ENCODE assay signal across 22 cellular contexts in the genomic region with DNA sequence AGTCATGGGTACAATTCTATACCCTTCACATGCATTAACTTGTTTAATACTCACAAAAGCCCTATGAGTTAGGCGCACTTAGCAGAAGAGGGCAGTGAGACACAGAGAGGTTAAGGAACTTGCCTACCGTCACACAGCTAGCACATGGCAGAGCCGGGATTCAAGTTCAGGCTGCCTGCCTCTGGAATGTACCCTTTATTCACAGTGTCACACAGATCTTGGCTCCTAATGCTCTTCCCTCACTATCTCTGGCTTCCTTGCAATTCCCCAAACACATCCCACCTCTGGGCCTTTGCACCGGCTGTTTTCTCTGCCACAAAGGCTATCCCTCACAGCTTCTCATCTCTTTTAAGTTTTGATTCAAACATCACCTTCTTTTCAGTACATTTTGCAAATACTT. TPM values are rescaled to one million over a fixed set of nuclear protein-coding genes. Genes with fewer than 3 reads are reported as not detected.
A peak's percentile ranks its signal among the peaks of the same experiment; 100 is the strongest.
DNase-seq lines count a peak whose midpoint lies in the region; ATAC-seq, FAIRE-seq and TF ChIP-seq lines count a peak whose summit lies in the region.
"Had no signal": no experiment of that assay in that cellular context is flagged by ENCODE, and none has a peak within 500 bp of the region (broad histone marks: within the 10 kb centered on the region; RNA-seq: fewer than 3 reads in every experiment).

No MANE protein-coding gene starts in this region.

- no peak overlapping the region for H2AFZ ChIP-seq in HepG2 (ENCODE audit: low read length)

- H3K4me1 ChIP-seq in HepG2 (ENCODE audit: insufficient read depth, low read length) (no peaks in the 10 kb centered on the region), right lobe of liver (no peaks in the 10 kb centered on the region), HEK293 (ENCODE audit: control insufficient read depth, insufficient read depth, low read length) (no peaks in the 10 kb centered on the region)
- H3K4me1 ChIP-seq: BE2C had no signal

- H3K4me2 ChIP-seq in HepG2 (ENCODE audit: low read depth, low read length): no peak overlapping the region
- H3K4me2 ChIP-seq: BLaER1 had no signal

- TF ChIP-seq EP300 in HepG2 (IDR thresholded peaks at IDR 0.05; ENCODE audit: low read depth in 2 of 2, low read length in 2 of 2): no peak
- no peak for TF ChIP-seq EP300 in HepG2 (CRISPR knock-in tag; IDR thresholded peaks at IDR 0.05; ENCODE audit: borderline replicate concordance)

- H3K9me3 ChIP-seq in HepG2 (ENCODE audit: low read length) (no peaks in the 10 kb centered on the region), right lobe of liver (no peaks in the 10 kb centered on the region), HEK293 (ENCODE audit: control insufficient read depth, insufficient read depth, low read depth, low read length) (no peaks in the 10 kb centered on the region)
- H3K9me3 ChIP-seq: BE2C, BLaER1 had no signal

- DNase-seq in HepG2 (ENCODE audit: low spot score): no peak
- no peak for DNase-seq in right lobe of liver
- DNase-seq in epidermal melanocyte (ENCODE audit: insufficient read length, low spot score): no peak
- no peak for DNase-seq in DMS53 (lab: John Stamatoyannopoulos, UW)
- DNase-seq: 8988T; ACHN; BE2C; CD4-positive, alpha-beta memory T cell; CD4-positive, CD25-positive, alpha-beta regulatory T cell; CD8-positive, alpha-beta memory T cell; COR-L47; DMS 273 treated with DMSO at 0.1 percent for 48 hours; DMS153; DMS79 treated with DMSO at 0.1 percent for 48 hours; GF-D8 had no signal

- BruUV-seq in HepG2 (replicated peaks; lab: Mats Ljungman, UMichigan): no TSS peak

- H3K4me3 ChIP-seq in HepG2 (replicated peaks in 1 of 3; ENCODE audit: insufficient read depth in 1 of 3, low read depth in 2 of 3, low read length in 3 of 3) (no peak overlapping the region), right lobe of liver (no peak overlapping the region), HEK293 (ENCODE audit: low read depth, low read length) (no peak overlapping the region)
- H3K4me3 ChIP-seq: BLaER1 had no signal

- H3K27ac ChIP-seq in HepG2 (ENCODE audit: extremely low read length, insufficient read depth, low read length) (no peak overlapping the region), right lobe of liver (no peak overlapping the region), HEK293 (ENCODE audit: extremely low read depth, low read depth, low read length) (no peak overlapping the region)
- H3K27ac ChIP-seq: BLaER1 had no signal

- H3K9ac ChIP-seq in HepG2 (ENCODE audit: insufficient read depth, low read depth, low read length): no peak overlapping the region
- H3K9ac ChIP-seq: BLaER1 had no signal

- TF ChIP-seq RAD21 in HepG2 (CRISPR knock-in tag; IDR thresholded peaks at IDR 0.05): no peak

- intact Hi-C loops in HepG2 (cut with micrococcal nuclease; ENCODE audit: unreplicated experiment): no loop called here
- intact Hi-C loops in right lobe of liver (cut with DNase I): no loop called here

- H3K27me3 ChIP-seq in HepG2 (ENCODE audit: control insufficient read depth in 1 of 2, insufficient read depth in 2 of 2, low read length in 2 of 2): no peaks in the 10 kb centered on the region
- no peaks in the 10 kb centered on the region for H3K27me3 ChIP-seq in right lobe of liver
- H3K27me3 ChIP-seq: BE2C, BLaER1 had no signal

- H4K20me1 ChIP-seq in HepG2 (ENCODE audit: insufficient read depth, low read length): no peaks in the 10 kb centered on the region
- H4K20me1 ChIP-seq: BLaER1 had no signal

- POLR2A ChIA-PET in HepG2 (lab: Yijun Ruan, JAX) (interaction anchor here (1.2 to 2.1 kb wide), 2 partner anchors 26 to 37 kb away, joined by 3 to 7 read pairs; a partner anchor contains a TSS), HEK293 (lab: Yijun Ruan, JAX) (no interaction called here)

- no peaks in the 10 kb centered on the region for H3K79me2 ChIP-seq in HepG2 (ENCODE audit: insufficient read depth, low read length)

- CTCF ChIA-PET in HepG2 (lab: Yijun Ruan, JAX; ENCODE audit: low intra/inter-chr PET ratio, low total read pairs) (no interaction called here), HEK293 (lab: Yijun Ruan, JAX) (interaction anchor here (0.6 to 1.5 kb wide), 4 partner anchors 14 to 67 kb away, joined by 3 to 8 read pairs (median 4); no protein-coding TSS in a partner anchor)

- 93% methylated on average over 4 of the region's 4 CpGs for WGBS in HepG2 (ENCODE audit: low lambda C conversion rate)
- WGBS in right lobe of liver (ENCODE audit: insufficient coverage, low coverage, low lambda C conversion rate, missing lambda C conversion rate): 78% methylated on average over 2 of the region's 4 CpGs

- TF ChIP-seq CTCF in HepG2 (CRISPR knock-in tag; IDR thresholded peaks at IDR 0.05) (no peak), right lobe of liver (IDR thresholded peaks at IDR 0.05) (no peak), HEK293 (tag by site-specific recombination; IDR thresholded peaks at IDR 0.05) (no peak)

- H3K36me3 ChIP-seq in HepG2 (replicated peaks in 1 of 2; ENCODE audit: control insufficient read depth in 1 of 2, insufficient read depth in 2 of 2, low read length in 2 of 2): no peaks in the 10 kb centered on the region
- H3K36me3 ChIP-seq in right lobe of liver: no peaks in the 10 kb centered on the region
- no peaks in the 10 kb centered on the region for H3K36me3 ChIP-seq in HEK293 (ENCODE audit: control insufficient read depth in 2 of 2, insufficient read depth in 1 of 2, low read length in 2 of 2)
- H3K36me3 ChIP-seq: BE2C, BLaER1 had no signal

- TF ChIP-seq POLR2A in HepG2 (IDR thresholded peaks at IDR 0.05; ENCODE audit: insufficient read depth in 1 of 2, low read depth in 2 of 2, low read length in 2 of 2) (no peak), right lobe of liver (IDR thresholded peaks at IDR 0.05) (no peak)

- ATAC-seq in HepG2 (no peak), right lobe of liver (no peak)

- no peak for FAIRE-seq in HepG2 (lab: Jason Lieb, UNC)
- FAIRE-seq: A204.1, G401.6, GM12891, GM19239 had no signal

- in situ Hi-C loops in HepG2 (cut with HindIII; ENCODE audit: extremely low pct_ligation_motif_present, low pct_unique_long_range_greater_than_20kb): no loop called here

TF ChIP-seq in HepG2, 621 proteins besides CTCF, POLR2A, EP300 and RAD21 (continues in another document):
- peak; percentile 63; the same call in 1 of the 2 replicates for TF ChIP-seq ZNF768 (CRISPR knock-in tag; IDR thresholded peaks at IDR 0.05)

TF ChIP-seq in HEK293, 187 proteins besides CTCF, POLR2A, EP300 and RAD21:
- TF ChIP-seq ZNF768 (tag by site-specific recombination; IDR thresholded peaks at IDR 0.05) (0 out of 2 replicates have a peak, but pooled peaks have one; percentile 49), ZNF623 (tag by site-specific recombination; IDR thresholded peaks at IDR 0.05) (peak; percentile 86), ZNF223 (tag by site-specific recombination; IDR thresholded peaks at IDR 0.05) (no peak)

RNA-seq across cellular contexts. Expression of a gene that starts 25.1 kb away (rescaled TPM):
- total RNA-seq in HepG2 (2016; rRNA removed; fragmentation: Illumina TruSeq; extraction: Trizol) (2.0 and 12.2 TPM in 2 replicates), right lobe of liver (1 to 10 TPM in 5 of 6 experiments, under 1 TPM in 1; 0.73 to 3.5 (median 1.9) TPM)
- total RNA-seq in HepG2 (2016; cell fraction: cytosol; rRNA removed; fragmentation: Illumina TruSeq; extraction: Trizol; ENCODE audit: low read depth): 0.61 and 0.62 TPM in 2 replicates
- total RNA-seq in HepG2 (2016; cell fraction: insoluble cytoplasmic fraction; rRNA removed; fragmentation: Illumina TruSeq; extraction: Trizol): 2.0 and 13.0 TPM in 2 replicates
- total RNA-seq in HepG2 (2016; cell fraction: membrane; rRNA removed; fragmentation: Illumina TruSeq; extraction: Trizol): 0.76 and 1.1 TPM in 2 replicates
- total RNA-seq in HepG2 (2016; cell fraction: nucleus; rRNA removed; fragmentation: Illumina TruSeq; extraction: Trizol): 18.2 and 22.6 TPM in 2 replicates
- polyA plus RNA-seq in HepG2 (2011; rRNA removed): 4.3 and 5.1 TPM in 2 replicates
- polyA plus RNA-seq in HepG2 (2011; cell fraction: cytosol; rRNA removed): 0.54 and 0.85 TPM in 2 replicates
- polyA plus RNA-seq in HepG2 (2011; cell fraction: nucleus; rRNA removed): 61.1 and 62.0 TPM in 2 replicates
- polyA plus RNA-seq in HepG2 (2012): 4.7 and 5.1 TPM in 2 replicates
- 0.29 and 0.41 TPM in 2 replicates for polyA plus RNA-seq in HepG2 (2016; cell fraction: cytosol; fragmentation: Illumina TruSeq; extraction: Trizol; ENCODE audit: low read depth)
- polyA plus RNA-seq in HepG2 (2016; cell fraction: insoluble cytoplasmic fraction; fragmentation: Illumina TruSeq; extraction: Trizol; ENCODE audit: low read depth): 1.5 and 2.3 TPM in 2 replicates
- 0.43 and 0.78 TPM in 2 replicates for polyA plus RNA-seq in HepG2 (2016; cell fraction: membrane; fragmentation: Illumina TruSeq; extraction: Trizol; ENCODE audit: low read depth)
- 57.7 and 64.7 TPM in 2 replicates for polyA plus RNA-seq in HepG2 (2016; cell fraction: nucleus; fragmentation: Illumina TruSeq; extraction: Trizol; ENCODE audit: insufficient read depth, low read depth)
- polyA minus RNA-seq in HepG2 (2011; rRNA and poly(A)+ RNA removed; ENCODE audit: low replicate concordance): 1.4 and 4.1 TPM in 2 replicates
- polyA minus RNA-seq in HepG2 (2011; cell fraction: cytosol; rRNA and poly(A)+ RNA removed): 0.69 and 1.6 TPM in 2 replicates
- polyA minus RNA-seq in HepG2 (2011; cell fraction: nucleus; rRNA and poly(A)+ RNA removed): 6.8 and 10.1 TPM in 2 replicates
- total RNA-seq: CD4-positive, alpha-beta memory T cell; CD4-positive, CD25-positive, alpha-beta regulatory T cell had no signal
- polyA plus RNA-seq: CD14-positive monocyte; CD4-positive, alpha-beta memory T cell; CD4-positive, CD25-positive, alpha-beta regulatory T cell; CD8-positive, alpha-beta memory T cell had no signal

RNA-seq across cellular contexts. Expression of a gene that starts 34.0 kb away (rescaled TPM):
- total RNA-seq in HepG2 (2016; rRNA removed; fragmentation: Illumina TruSeq; extraction: Trizol) (57.1 and 85.7 TPM in 2 replicates), right lobe of liver (10 to 100 TPM; 23.9 to 47.5 (median 32.5) TPM)
- total RNA-seq in HepG2 (2016; cell fraction: cytosol; rRNA removed; fragmentation: Illumina TruSeq; extraction: Trizol; ENCODE audit: low read depth): 16.0 and 19.1 TPM in 2 replicates
- 57.5 and 91.4 TPM in 2 replicates for total RNA-seq in HepG2 (2016; cell fraction: insoluble cytoplasmic fraction; rRNA removed; fragmentation: Illumina TruSeq; extraction: Trizol)
- 33.1 and 34.7 TPM in 2 replicates for total RNA-seq in HepG2 (2016; cell fraction: membrane; rRNA removed; fragmentation: Illumina TruSeq; extraction: Trizol)
- 28.3 and 31.4 TPM in 2 replicates for total RNA-seq in HepG2 (2016; cell fraction: nucleus; rRNA removed; fragmentation: Illumina TruSeq; extraction: Trizol)
- 57.8 and 69.0 TPM in 2 replicates for polyA plus RNA-seq in HepG2 (2011; rRNA removed)
- 59.1 and 66.1 TPM in 2 replicates for polyA plus RNA-seq in HepG2 (2011; cell fraction: cytosol; rRNA removed)
- polyA plus RNA-seq in HepG2 (2011; cell fraction: nucleus; rRNA removed): 28.9 TPM in 2 replicates
- polyA plus RNA-seq in HepG2 (2012): 26.2 and 40.7 TPM in 2 replicates
- 17.0 and 18.2 TPM in 2 replicates for polyA plus RNA-seq in HepG2 (2016; cell fraction: cytosol; fragmentation: Illumina TruSeq; extraction: Trizol; ENCODE audit: low read depth)
- 103 and 109 TPM in 2 replicates for polyA plus RNA-seq in HepG2 (2016; cell fraction: insoluble cytoplasmic fraction; fragmentation: Illumina TruSeq; extraction: Trizol; ENCODE audit: low read depth)
- 29.6 and 30.9 TPM in 2 replicates for polyA plus RNA-seq in HepG2 (2016; cell fraction: membrane; fragmentation: Illumina TruSeq; extraction: Trizol; ENCODE audit: low read depth)
- polyA plus RNA-seq in HepG2 (2016; cell fraction: nucleus; fragmentation: Illumina TruSeq; extraction: Trizol; ENCODE audit: insufficient read depth, low read depth): 43.9 and 48.1 TPM in 2 replicates
- 137 and 154 TPM in 2 replicates for polyA minus RNA-seq in HepG2 (2011; rRNA and poly(A)+ RNA removed; ENCODE audit: low replicate concordance)
- 28.9 and 36.0 TPM in 2 replicates for polyA minus RNA-seq in HepG2 (2011; cell fraction: cytosol; rRNA and poly(A)+ RNA removed)
- 14.2 and 17.9 TPM in 2 replicates for polyA minus RNA-seq in HepG2 (2011; cell fraction: nucleus; rRNA and poly(A)+ RNA removed)
